In the genomic region with DNA sequence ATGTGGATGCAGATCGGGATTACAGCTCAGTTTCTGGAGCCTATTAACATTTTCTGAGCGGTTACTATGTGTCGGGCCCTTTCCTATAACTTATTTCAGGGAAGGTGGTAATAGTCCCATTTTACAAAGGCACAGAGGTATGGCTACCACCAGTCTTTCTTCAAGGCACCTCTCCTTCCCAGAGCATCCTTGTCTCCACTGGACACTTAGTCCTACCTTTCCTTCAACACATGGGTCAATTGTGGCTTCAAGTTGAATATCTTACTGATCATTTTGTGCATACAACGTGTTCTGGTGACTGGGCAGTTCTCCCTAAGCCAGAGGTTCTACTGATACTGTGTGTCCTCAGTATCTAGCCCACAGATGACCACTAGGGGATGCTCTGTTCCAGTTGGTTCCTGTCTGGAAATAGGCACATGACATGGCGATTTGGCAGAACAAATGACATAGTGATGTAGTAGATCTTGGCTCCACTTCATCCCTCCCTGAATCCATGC, we compare ENCODE assay signal across 8 cellular contexts.
DNase-seq lines count a peak whose midpoint lies in the region; ATAC-seq and TF ChIP-seq lines count a peak whose summit lies in the region.

No MANE protein-coding gene starts in this region.

- no peak overlapping the region; the same call in 1 of the 2 replicates for H3K9ac ChIP-seq in PC-3 (ENCODE audit: low read length)

- peak overlapping the region; percentile 53 for H3K4me3 ChIP-seq in PC-3 (ENCODE audit: low read length)
- no peak overlapping the region for H3K4me3 ChIP-seq in gastroesophageal sphincter
- H3K4me3 ChIP-seq in prostate gland: no peak overlapping the region

- TF ChIP-seq CTCF in CD14-positive monocyte (IDR thresholded peaks at IDR 0.05): peak; percentile 62
- TF ChIP-seq CTCF in PC-3 (conservative IDR thresholded peaks at IDR 0.05; ENCODE audit: low read depth, low read length): peak; percentile 93
- peak in 3 of 4 experiments; percentile 52 to 55 (median 54) for TF ChIP-seq CTCF in gastroesophageal sphincter (IDR thresholded peaks at IDR 0.05)
- TF ChIP-seq CTCF in prostate gland (IDR thresholded peaks at IDR 0.05): peak; percentile 42 to 77 (median 68)

- 43 to 46% methylated on average over 5 of the region's 5 CpGs for WGBS in gastroesophageal sphincter (ENCODE audit: low coverage in 1 of 2), 2 donors
- 54% methylated on average over 5 of the region's 5 CpGs for WGBS in prostate gland

- no peak for DNase-seq in CD14-positive monocyte (ENCODE audit: low spot score)
- peak; percentile 51 for DNase-seq in HS-5 (ENCODE audit: low read depth)
- DNase-seq in PC-3: peak; percentile 97
- peak; percentile 37 for DNase-seq in activated T-helper 1 cell treated with anti-CD3 and anti-CD28 coated beads, Interleukin-12 subunit alpha, Interleukin-12 subunit beta, Interleukin-2, Interleukin-4 antibody, amounts not matched to agents 30 ng/mL and 10 ng/mL and 1 ng/mL, durations not matched to agents 14 hours and 24 hours and 36 hours (ENCODE audit: low spot score)
- DNase-seq in prostate gland (ENCODE audit: low spot score): peak; percentile 62
- no peak for DNase-seq in occipital lobe (lab: John Stamatoyannopoulos, UW)

- H3K27ac ChIP-seq in PC-3 (ENCODE audit: low read length): no peak overlapping the region
- no peak overlapping the region for H3K27ac ChIP-seq in gastroesophageal sphincter
- no peak overlapping the region for H3K27ac ChIP-seq in prostate gland

- H3K79me2 ChIP-seq in PC-3 (ENCODE audit: low read length): no peaks in the 10 kb centered on the region

- no peaks in the 10 kb centered on the region for H3K9me2 ChIP-seq in PC-3 (replicated peaks; ENCODE audit: low read length)

- POLR2A ChIA-PET in PC-3 (lab: Charles Lee; ENCODE audit: unreplicated experiment): no interaction called here

- intact Hi-C loops in CD14-positive monocyte (cut with micrococcal nuclease): no loop called here
- intact Hi-C loops in PC-3 (cut with micrococcal nuclease): loop anchor here (1.0 to 2.0 kb wide), 7 partner anchors 62 to 291 kb away; no protein-coding TSS in a partner anchor
- intact Hi-C loops in activated T-helper 1 cell treated with anti-CD3 and anti-CD28 coated beads, Interleukin-12 subunit alpha, Interleukin-12 subunit beta, Interleukin-2, Interleukin-4 antibody, amounts not matched to agents 30 ng/mL and 10 ng/mL and 1 ng/mL, durations not matched to agents 14 hours and 24 hours and 36 hours (cut with micrococcal nuclease): loop anchor here (1.0 to 2.0 kb wide), 7 partner anchors 61 to 487 kb away; a partner anchor contains a TSS
- intact Hi-C loops in prostate gland (cut with DNase I): loop anchor here (5.0 kb wide), 1 partner anchor 165 kb away; no protein-coding TSS in a partner anchor

- peaks cover 5 to 9% (median 5%) of the 10 kb centered on the region in 3 donors for H3K27me3 Mint-ChIP-seq in CD14-positive monocyte (ENCODE audit: low read depth in 3 of 3)
- peaks cover 5% of the 10 kb centered on the region for H3K27me3 Mint-ChIP-seq in activated T-helper 1 cell treated with anti-CD3 and anti-CD28 coated beads, Interleukin-12 subunit alpha, Interleukin-12 subunit beta, Interleukin-2, Interleukin-4 antibody, amounts not matched to agents 30 ng/mL and 10 ng/mL and 1 ng/mL, durations not matched to agents 14 hours and 24 hours and 36 hours (ENCODE audit: insufficient read depth)

- no peak for TF ChIP-seq EP300 in gastroesophageal sphincter (IDR thresholded peaks at IDR 0.05)

- H3K27me3 ChIP-seq in PC-3 (ENCODE audit: low read length) (no peaks in the 10 kb centered on the region), gastroesophageal sphincter (no peaks in the 10 kb centered on the region), prostate gland (replicated peaks; ENCODE audit: insufficient read depth) (no peaks in the 10 kb centered on the region)

- peak overlapping the region in 2 of 7 donors; percentile 9 to 31 for H3K27ac Mint-ChIP-seq in CD14-positive monocyte
- no peak overlapping the region for H3K27ac Mint-ChIP-seq in activated T-helper 1 cell treated with anti-CD3 and anti-CD28 coated beads, Interleukin-12 subunit alpha, Interleukin-12 subunit beta, Interleukin-2, Interleukin-4 antibody, amounts not matched to agents 30 ng/mL and 10 ng/mL and 1 ng/mL, durations not matched to agents 14 hours and 24 hours and 36 hours

- H2AFZ ChIP-seq in PC-3 (ENCODE audit: low read length): peak overlapping the region; percentile 80

- no peaks in the 10 kb centered on the region for H3K36me3 Mint-ChIP-seq in CD14-positive monocyte
- H3K36me3 Mint-ChIP-seq in activated T-helper 1 cell treated with anti-CD3 and anti-CD28 coated beads, Interleukin-12 subunit alpha, Interleukin-12 subunit beta, Interleukin-2, Interleukin-4 antibody, amounts not matched to agents 30 ng/mL and 10 ng/mL and 1 ng/mL, durations not matched to agents 14 hours and 24 hours and 36 hours (ENCODE audit: low read depth): no peaks in the 10 kb centered on the region

- H3F3A ChIP-seq in PC-3 (ENCODE audit: low read length, unreplicated experiment): no peaks in the 10 kb centered on the region

- H3K4me3 Mint-ChIP-seq in CD14-positive monocyte: peak overlapping the region in 1 of 2 donors; percentile 47
- no peak overlapping the region for H3K4me3 Mint-ChIP-seq in activated T-helper 1 cell treated with anti-CD3 and anti-CD28 coated beads, Interleukin-12 subunit alpha, Interleukin-12 subunit beta, Interleukin-2, Interleukin-4 antibody, amounts not matched to agents 30 ng/mL and 10 ng/mL and 1 ng/mL, durations not matched to agents 14 hours and 24 hours and 36 hours

- peak overlapping the region; percentile 77 for H3K4me2 ChIP-seq in PC-3 (ENCODE audit: low read length)

- H3K36me3 ChIP-seq in PC-3 (ENCODE audit: low read depth, low read length) (no peaks in the 10 kb centered on the region), gastroesophageal sphincter (no peaks in the 10 kb centered on the region), prostate gland (no peaks in the 10 kb centered on the region)

- TF ChIP-seq POLR2A in gastroesophageal sphincter (IDR thresholded peaks at IDR 0.05) (no peak), prostate gland (IDR thresholded peaks at IDR 0.05) (no peak)

- TSS peak; percentile 19 for BruUV-seq in PC-3 (replicated peaks; lab: Mats Ljungman, UMichigan)

- H4K20me1 ChIP-seq in PC-3 (ENCODE audit: low read length): no peaks in the 10 kb centered on the region

- ATAC-seq in GM19395 (IDR thresholded peaks at IDR 0.05; ENCODE audit: unreplicated experiment): peak; percentile 78
- peak; percentile 91 for ATAC-seq in PC-3
- peak; percentile 70 for ATAC-seq in gastroesophageal sphincter

- H3K4me1 ChIP-seq in PC-3 (ENCODE audit: insufficient read depth, low read length) (peaks cover 9% of the 10 kb centered on the region; the same call in 1 of the 2 replicates), gastroesophageal sphincter (peaks cover 0 to 7% (median 0%) of the 10 kb centered on the region in 3 donors), prostate gland (replicated peaks) (no peaks in the 10 kb centered on the region)

- H3K9me3 Mint-ChIP-seq in CD14-positive monocyte: peaks cover 0 to 1% (median 0%) of the 10 kb centered on the region in 7 donors
- H3K9me3 Mint-ChIP-seq in activated T-helper 1 cell treated with anti-CD3 and anti-CD28 coated beads, Interleukin-12 subunit alpha, Interleukin-12 subunit beta, Interleukin-2, Interleukin-4 antibody, amounts not matched to agents 30 ng/mL and 10 ng/mL and 1 ng/mL, durations not matched to agents 14 hours and 24 hours and 36 hours: no peaks in the 10 kb centered on the region

- CTCF ChIA-PET in PC-3 (lab: Charles Lee): interaction anchor here (0.6 to 1.0 kb wide), 3 partner anchors 71 to 167 kb away, joined by 3 read pairs; no protein-coding TSS in a partner anchor

- H3K9me3 ChIP-seq in PC-3 (ENCODE audit: low read length): no peaks in the 10 kb centered on the region
- H3K9me3 ChIP-seq in gastroesophageal sphincter: no peaks in the 10 kb centered on the region
- H3K9me3 ChIP-seq in prostate gland: no peaks in the 10 kb centered on the region

- H3K4me1 Mint-ChIP-seq in CD14-positive monocyte: peaks cover 12% of the 10 kb centered on the region
- H3K4me1 Mint-ChIP-seq in activated T-helper 1 cell treated with anti-CD3 and anti-CD28 coated beads, Interleukin-12 subunit alpha, Interleukin-12 subunit beta, Interleukin-2, Interleukin-4 antibody, amounts not matched to agents 30 ng/mL and 10 ng/mL and 1 ng/mL, durations not matched to agents 14 hours and 24 hours and 36 hours (ENCODE audit: low read depth): peaks cover 12% of the 10 kb centered on the region

Comparison
In these comparisons a context has a peak if more than half of its experiments do, and no peak if none do; other contexts are left out.
1. DNase-seq: peak in HS-5 (single experiment), PC-3 (single experiment), activated T-helper 1 cell treated with anti-CD3 and anti-CD28 coated beads, Interleukin-12 subunit alpha, Interleukin-12 subunit beta, Interleukin-2, Interleukin-4 antibody, amounts not matched to agents 30 ng/mL and 10 ng/mL and 1 ng/mL, durations not matched to agents 14 hours and 24 hours and 36 hours (single experiment) and prostate gland (single experiment); none in CD14-positive monocyte (single experiment) and occipital lobe (single experiment).
2. intact Hi-C loops: an anchor here in PC-3 (1.0 to 2.0 kb wide), activated T-helper 1 cell treated with anti-CD3 and anti-CD28 coated beads, Interleukin-12 subunit alpha, Interleukin-12 subunit beta, Interleukin-2, Interleukin-4 antibody, amounts not matched to agents 30 ng/mL and 10 ng/mL and 1 ng/mL, durations not matched to agents 14 hours and 24 hours and 36 hours (1.0 to 2.0 kb wide) and prostate gland (5.0 kb wide); none called in CD14-positive monocyte.
3. Peak in every context shown above with its lines, with median percentiles within 50 percentile points of each other: CTCF ChIP-seq and ATAC-seq.